Comparison of ENCODE assay signal across 9 cellular contexts in the genomic region with DNA sequence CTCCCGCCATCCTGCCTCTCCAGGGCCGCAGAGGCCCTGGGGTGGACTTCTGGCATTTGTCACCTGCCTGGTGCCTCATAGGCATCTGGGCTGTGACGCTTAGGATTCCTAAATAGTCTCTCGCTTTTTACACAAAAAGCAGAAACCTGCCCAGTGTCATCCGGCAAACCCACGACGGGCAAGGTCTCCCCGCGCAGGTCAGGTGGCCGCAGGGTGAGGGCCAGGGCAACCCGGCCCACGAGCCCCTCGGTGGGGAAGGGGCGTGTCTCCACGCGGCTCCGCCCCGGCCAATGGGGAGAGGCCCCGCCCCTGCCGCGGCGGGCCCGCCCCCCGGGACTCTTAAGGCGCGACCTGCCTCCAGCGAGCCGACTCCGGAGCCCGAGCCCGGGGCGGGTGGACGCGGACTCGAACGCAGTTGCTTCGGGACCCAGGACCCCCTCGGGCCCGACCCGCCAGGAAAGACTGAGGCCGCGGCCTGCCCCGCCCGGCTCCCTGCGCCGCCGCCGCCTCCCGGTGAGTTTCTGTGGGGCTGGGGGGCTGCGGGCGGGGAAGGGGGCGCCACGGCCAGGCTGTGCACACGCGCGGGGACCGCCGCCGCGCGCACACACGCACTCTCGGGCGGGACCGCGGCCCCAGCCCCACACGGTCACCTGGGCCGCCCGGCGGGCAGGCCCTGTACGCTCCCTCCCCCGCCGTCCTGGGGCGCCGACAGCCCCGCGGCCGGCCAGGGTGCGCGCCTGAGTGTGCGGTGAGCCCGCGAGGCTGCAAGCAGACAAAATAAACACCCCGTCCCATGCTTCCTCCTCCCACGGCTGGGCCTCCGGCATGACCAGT. TPM values are rescaled to one million over a fixed set of nuclear protein-coding genes. Genes with fewer than 3 reads are reported as not detected.
DNase-seq lines count a peak whose midpoint lies in the region; ATAC-seq, FAIRE-seq and TF ChIP-seq lines count a peak whose summit lies in the region.
"Had no signal": no experiment of that assay in that cellular context is flagged by ENCODE, and none has a peak within 500 bp of the region (broad histone marks: within the 10 kb centered on the region; RNA-seq: fewer than 3 reads in every experiment).

A gene (plus strand): TSS at position 368 of the 834 bp plus-strand sequence. CDS start 9,030 bp downstream, outside the sequence.

- peaks cover 80% of the 10 kb centered on the region for H3K4me1 ChIP-seq in left ventricle myocardium inferior

- WGBS in adipose tissue, 3 donors, result 2 to 4% (median 3%) methylated on average over 55 to 86 of the region's 86 CpGs

- peak within 1 kb of the TSS; percentile 14 for H3K27ac ChIP-seq in adipose tissue (ENCODE audit: low read depth, low read length)
- H3K27ac ChIP-seq in left ventricle myocardium inferior (replicated peaks), result peak within 1 kb of the TSS; percentile 82

- ATAC-seq in HG02623 (IDR thresholded peaks at IDR 0.05; ENCODE audit: unreplicated experiment), result peak; percentile 42

- no peaks in the 10 kb centered on the region for H3K27me3 Mint-ChIP-seq in type B pancreatic cell

- H3K9me3 Mint-ChIP-seq in type B pancreatic cell, result no peaks in the 10 kb centered on the region

- H3K27me3 ChIP-seq in left ventricle myocardium inferior (ENCODE audit: low read depth), result no peaks in the 10 kb centered on the region

- DNase-seq in D721Med (ENCODE audit: insufficient read length, low spot score) (peak; percentile 98), T-helper 1 cell (peak; percentile 44 to 75 (median 61)), left ventricle myocardium inferior (peak; percentile 83), posterior vena cava (ENCODE audit: low spot score) (peak; percentile 95), type B pancreatic cell (ENCODE audit: extremely low spot score, unreplicated experiment) (peak; percentile 91), NCI-H1930 (lab: John Stamatoyannopoulos, UW) (no peak)

- no peaks in the 10 kb centered on the region for H3K36me3 Mint-ChIP-seq in type B pancreatic cell

- no peaks in the 10 kb centered on the region for H3K36me3 ChIP-seq in left ventricle myocardium inferior

- H3K4me1 Mint-ChIP-seq in type B pancreatic cell (ENCODE audit: unreplicated experiment), result peaks cover 17% of the 10 kb centered on the region

- FAIRE-seq in D721Med (lab: Jason Lieb, UNC), result no peak

- intact Hi-C loops in left ventricle myocardium inferior (cut with micrococcal nuclease), result no loop called here
- intact Hi-C loops in posterior vena cava (cut with DNase I), result no loop called here

- H3K9me3 ChIP-seq in left ventricle myocardium inferior (replicated peaks), result no peaks in the 10 kb centered on the region

- peak within 1 kb of the TSS; percentile 89 for H3K4me3 Mint-ChIP-seq in type B pancreatic cell

- H3K27ac Mint-ChIP-seq in type B pancreatic cell, result peak within 1 kb of the TSS; percentile 39

- peak within 1 kb of the TSS; percentile 75 for H3K4me3 ChIP-seq in left ventricle myocardium inferior

- no peak for TF ChIP-seq CTCF in D721Med (IDR thresholded peaks at IDR 0.05; ENCODE audit: insufficient read depth, missing control alignments)
- TF ChIP-seq CTCF in left ventricle myocardium inferior (IDR thresholded peaks at IDR 0.05; ENCODE audit: borderline replicate concordance), result no peak
- no peak for TF ChIP-seq CTCF in type B pancreatic cell (conservative IDR thresholded peaks at IDR 0.05)

RNA-seq across cellular contexts. Expression of the gene that starts here (rescaled TPM):
- 10 to 100 TPM in 2 of 3 donors, 1 to 10 TPM in 1; 6.0 to 33.9 (median 13.3) TPM for polyA plus RNA-seq in adipose tissue
- total RNA-seq in left ventricle myocardium inferior, result 5.5 TPM
- total RNA-seq in posterior vena cava, result 10 to 100 TPM; 67.1 to 89.3 TPM
- 9.7 and 29.0 TPM in 2 replicates for total RNA-seq in type B pancreatic cell (ENCODE audit: low replicate concordance)
- total RNA-seq: T-helper 1 cell treated with Interleukin-12 subunit alpha and Interleukin-12 subunit beta and Interleukin-4 antibody, amounts not matched to agents 30 ng/mL and 1 ng/mL, for 36 hours had no signal

Comparison
In these comparisons a context has a peak if more than half of its experiments do, and no peak if none do; other contexts are left out.
1. DNase-seq: peak in D721Med (single experiment), T-helper 1 cell (5 of 5), left ventricle myocardium inferior (single experiment), posterior vena cava (single experiment) and type B pancreatic cell (single experiment); none in NCI-H1930 (0 of 2).